In the genomic region with DNA sequence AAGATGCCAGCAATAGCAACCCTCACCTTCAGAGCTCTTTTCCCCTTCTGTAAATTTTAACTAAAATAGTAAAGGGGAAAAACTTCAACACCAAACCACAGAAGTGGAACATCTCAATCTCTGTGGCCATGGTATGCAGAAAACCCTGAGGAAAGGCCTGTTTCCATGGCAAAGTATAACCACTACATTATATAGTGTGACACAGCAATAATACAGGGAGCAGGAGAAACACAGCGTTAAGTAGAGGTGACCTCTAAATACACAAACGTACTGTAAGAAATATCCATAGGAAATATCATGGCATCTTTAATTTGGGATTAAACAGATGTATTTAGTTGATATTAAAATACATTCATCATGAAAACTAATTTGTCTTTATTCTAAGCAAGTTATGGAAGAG, we compare ENCODE assay signal across 18 cellular contexts.
"Had no signal": no experiment of that assay in that cellular context is flagged by ENCODE, and none has a peak within 500 bp of the region (broad histone marks: within the 10 kb centered on the region; RNA-seq: fewer than 3 reads in every experiment).

No MANE protein-coding gene starts in this region.

- H3K27ac ChIP-seq: RWPE1, SJCRH30 had no signal

- H3K36me3 ChIP-seq: MG63, SJCRH30 had no signal

- H3K9me3 ChIP-seq: SJCRH30 had no signal

- H3K27me3 ChIP-seq: MG63, SJCRH30 had no signal

- ATAC-seq: Panc1, PC-3, SK-N-SH treated with all-trans-retinoic acid at 6 μM for 48 hours had no signal

- H3K4me3 ChIP-seq: MG63, SJCRH30 had no signal

- DNase-seq: Karpas-422, KG1, MG63, NCI-H1092 treated with DMSO at 0.1 percent for 48 hours, NCI-H1436, NCI-H187, NCI-H2029, NCI-H2081 treated with DMSO at 0.1 percent for 48 hours, NCI-H2171, NCI-H524, NCI-H526 treated with DMSO at 0.1 percent for 48 hours, NCI-H748 treated with DMSO at 0.1 percent for 48 hours, PC-3, SHP77 treated with DMSO at 0.1 percent for 48 hours, SJCRH30 had no signal

- H3K4me1 ChIP-seq: SJCRH30 had no signal
